Comparison of ENCODE assay signal across 8 cellular contexts in the genomic region with DNA sequence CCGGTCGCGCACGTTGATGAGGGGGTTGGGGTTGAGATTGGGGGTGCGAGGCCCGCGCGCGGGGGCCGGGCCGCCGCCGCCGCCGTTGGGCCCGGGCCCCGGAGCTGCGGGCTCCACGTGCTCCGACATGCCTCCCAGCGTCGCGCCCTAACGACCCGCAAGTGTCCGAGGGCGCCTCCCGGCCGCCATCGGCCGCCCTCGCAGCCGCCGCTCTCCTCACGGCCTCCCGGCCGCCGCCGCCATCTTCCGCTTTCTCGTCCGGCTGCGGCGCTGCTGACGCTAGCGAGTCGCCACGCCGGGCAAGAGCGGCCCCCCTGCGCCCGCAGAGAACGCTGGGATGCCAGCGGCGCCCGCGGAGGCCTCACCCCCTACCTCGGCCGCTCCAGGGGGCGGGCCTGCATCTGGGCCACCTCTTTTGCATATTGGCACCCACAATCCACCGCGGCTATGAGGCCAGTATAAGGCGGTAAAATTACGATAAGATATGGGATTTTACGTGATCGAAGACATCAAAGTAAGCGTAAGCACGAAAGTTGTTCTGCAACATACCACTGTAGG. TPM values are rescaled to one million over a fixed set of nuclear protein-coding genes. Genes with fewer than 3 reads are reported as not detected.
A peak's percentile ranks its signal among the peaks of the same experiment; 100 is the strongest.
DNase-seq lines count a peak whose midpoint lies in the region; ATAC-seq and TF ChIP-seq lines count a peak whose summit lies in the region.

A gene (minus strand): TSS at position 256 of the 558 bp plus-strand sequence. CDS start 127 bp downstream, at position 129.

- H3K4me2 ChIP-seq in SU-DHL-6 (ENCODE audit: low read depth, low read length, poor library complexity, severe bottlenecking), result peak within 1 kb of the TSS; percentile 86

- peak within 1 kb of the TSS; percentile 98 for H3K27ac Mint-ChIP-seq in activated naive CD8-positive, alpha-beta T cell treated with anti-CD3 and anti-CD28 coated beads for 36 hours
- peak within 1 kb of the TSS; percentile 97 for H3K27ac Mint-ChIP-seq in osteocyte (ENCODE audit: unreplicated experiment)

- H3K36me3 Mint-ChIP-seq in activated naive CD8-positive, alpha-beta T cell treated with anti-CD3 and anti-CD28 coated beads for 36 hours, result peaks cover 11% of the 10 kb centered on the region
- H3K36me3 Mint-ChIP-seq in osteocyte (ENCODE audit: unreplicated experiment), result no peaks in the 10 kb centered on the region

- H3K9me3 Mint-ChIP-seq in activated naive CD8-positive, alpha-beta T cell treated with anti-CD3 and anti-CD28 coated beads for 36 hours, result no peaks in the 10 kb centered on the region
- H3K9me3 Mint-ChIP-seq in osteocyte (ENCODE audit: unreplicated experiment), result no peaks in the 10 kb centered on the region

- peaks cover 6% of the 10 kb centered on the region for H3K27me3 Mint-ChIP-seq in activated naive CD8-positive, alpha-beta T cell treated with anti-CD3 and anti-CD28 coated beads for 36 hours
- H3K27me3 Mint-ChIP-seq in osteocyte (ENCODE audit: unreplicated experiment), result no peaks in the 10 kb centered on the region

- ATAC-seq in HG02759 (IDR thresholded peaks at IDR 0.05; ENCODE audit: unreplicated experiment) (peak; percentile 86), thoracic aorta (ENCODE audit: insufficient number of reproducible peaks, low FRiP score, low read depth) (peak; percentile 75)

- H2AFZ ChIP-seq in SU-DHL-6 (ENCODE audit: low read depth, low read length, severe bottlenecking), result no peak within 1 kb of the TSS

- TF ChIP-seq CTCF in GM12865 (IDR thresholded peaks at IDR 0.05; ENCODE audit: insufficient read depth, low read depth, low read length, missing control alignments) (no peak), SU-DHL-6 (IDR thresholded peaks at IDR 0.05; ENCODE audit: insufficient read depth, low read length, poor library complexity, severe bottlenecking) (no peak), osteocyte (IDR thresholded peaks at IDR 0.05) (no peak), thoracic aorta (IDR thresholded peaks at IDR 0.05) (no peak)

- H3K9me2 ChIP-seq in SU-DHL-6 (replicated peaks; ENCODE audit: insufficient read depth, low read length), result no peaks in the 10 kb centered on the region

- H3K27ac ChIP-seq in SU-DHL-6 (ENCODE audit: low read depth, low read length), result peak within 1 kb of the TSS; percentile 61
- H3K27ac ChIP-seq in thoracic aorta, result peak within 1 kb of the TSS; percentile 95 to 99

- H3F3A ChIP-seq in SU-DHL-6 (ENCODE audit: insufficient read depth), result peaks cover 9% of the 10 kb centered on the region

- H3K27me3 ChIP-seq in SU-DHL-6 (ENCODE audit: low read length), result no peaks in the 10 kb centered on the region
- no peaks in the 10 kb centered on the region for H3K27me3 ChIP-seq in thoracic aorta (replicated peaks; ENCODE audit: insufficient read depth)

- DNase-seq in GM12865 (ENCODE audit: low read depth) (peak; percentile 99), NCI-H1417 (lab: John Stamatoyannopoulos, UW) (peak; percentile 98 to 100 (median 100)), glomerular visceral epithelial cell (ENCODE audit: extremely low spot score) (peak; percentile 98), osteocyte (ENCODE audit: extremely low spot score, unreplicated experiment) (peak; percentile 99), thoracic aorta (ENCODE audit: low spot score) (peak; percentile 94)
- peak; percentile 98 for DNase-seq in activated naive CD8-positive, alpha-beta T cell treated with anti-CD3 and anti-CD28 coated beads for 36 hours

- no peaks in the 10 kb centered on the region for H3K36me3 ChIP-seq in SU-DHL-6 (ENCODE audit: low read length)
- no peaks in the 10 kb centered on the region for H3K36me3 ChIP-seq in thoracic aorta

- peaks cover 48% of the 10 kb centered on the region for H3K79me2 ChIP-seq in SU-DHL-6 (ENCODE audit: insufficient read depth, low read length)

- peaks cover 55 to 62% of the 10 kb centered on the region in 2 donors for H3K4me1 ChIP-seq in thoracic aorta (ENCODE audit: control insufficient read depth in 1 of 2, low read depth in 2 of 2)

- peak within 1 kb of the TSS; percentile 95 for H3K4me3 Mint-ChIP-seq in activated naive CD8-positive, alpha-beta T cell treated with anti-CD3 and anti-CD28 coated beads for 36 hours
- peak within 1 kb of the TSS; percentile 84 for H3K4me3 Mint-ChIP-seq in osteocyte (ENCODE audit: unreplicated experiment)

- H3K4me3 ChIP-seq in GM12865 (ENCODE audit: low read depth, low read length), result peak within 1 kb of the TSS; percentile 68
- peak within 1 kb of the TSS; percentile 89 for H3K4me3 ChIP-seq in SU-DHL-6 (ENCODE audit: insufficient read depth, low read length, poor library complexity, severe bottlenecking)
- H3K4me3 ChIP-seq in thoracic aorta, result peak within 1 kb of the TSS; percentile 84

- no peaks in the 10 kb centered on the region for H3K9me3 ChIP-seq in SU-DHL-6 (ENCODE audit: insufficient read depth, low read length)
- H3K9me3 ChIP-seq in thoracic aorta, result no peaks in the 10 kb centered on the region

- H3K9ac ChIP-seq in SU-DHL-6 (ENCODE audit: low read length), result peak within 1 kb of the TSS; percentile 91

- 0 out of 2 replicates have a peak, but pooled peaks cover 5% of the 10 kb centered on the region for H4K20me1 ChIP-seq in SU-DHL-6 (ENCODE audit: low read depth, low read length)

- H3K4me1 Mint-ChIP-seq in activated naive CD8-positive, alpha-beta T cell treated with anti-CD3 and anti-CD28 coated beads for 36 hours, result peaks cover 36% of the 10 kb centered on the region
- H3K4me1 Mint-ChIP-seq in osteocyte (ENCODE audit: unreplicated experiment), result peaks cover 41% of the 10 kb centered on the region

RNA-seq across cellular contexts. Expression of the gene that starts here (rescaled TPM):
- 100 to 1,000 TPM; 136 to 138 TPM for total RNA-seq in activated naive CD8-positive, alpha-beta T cell treated with anti-CD3 and anti-CD28 coated beads for 36 hours
- total RNA-seq in osteocyte (149 and 157 TPM in 2 replicates), thoracic aorta (100 to 1,000 TPM; 183 to 267 TPM)

Comparison
In these comparisons a context has a peak if more than half of its experiments do, and no peak if none do; other contexts are left out.
1. Peak in every context shown above with its lines: DNase-seq, ATAC-seq, H3K4me3 ChIP-seq and H3K27ac ChIP-seq.